Comparison of ENCODE assay signal across 8 cellular contexts in genomic region chr15:90059208-90059985, GRCh38. TPM values are rescaled to one million over a fixed set of nuclear protein-coding genes. Genes with fewer than 3 reads are reported as not detected.
DNase-seq lines count a peak whose midpoint lies in the region; ATAC-seq and TF ChIP-seq lines count a peak whose summit lies in the region.

No MANE protein-coding gene starts in this region.

- no peak overlapping the region for H3K4me2 ChIP-seq in mammary epithelial cell (ENCODE audit: insufficient read depth, low read depth, low read length)

- no peak for TF ChIP-seq CTCF in MCF 10A (IDR thresholded peaks at IDR 0.05; ENCODE audit: unreplicated experiment)
- no peak for TF ChIP-seq CTCF in mammary epithelial cell (conservative IDR thresholded peaks at IDR 0.05 in 1 of 2, IDR thresholded peaks at IDR 0.05 in 1 of 2; ENCODE audit: extremely low read depth in 1 of 2, insufficient read depth in 1 of 2, low read depth in 1 of 2, low read length in 2 of 2)
- TF ChIP-seq CTCF in activated B cell treated with CpG ODN at 0.5 μM for 24 hours (IDR thresholded peaks at IDR 0.05): no peak
- no peak for TF ChIP-seq CTCF in choroid plexus epithelial cell (conservative IDR thresholded peaks at IDR 0.05; ENCODE audit: low read depth, low read length)

- BruUV-seq in MCF 10A (replicated peaks; lab: Mats Ljungman, UMichigan): no TSS peak
- no TSS peak for BruUV-seq in mammary epithelial cell (replicated peaks; lab: Mats Ljungman, UMichigan)

- dilution Hi-C loops in mammary epithelial cell (cut with HindIII; ENCODE audit: low sequenced_read_pairs): no loop called here

- H3K4me3 Mint-ChIP-seq in MCF 10A (ENCODE audit: unreplicated experiment): no peak overlapping the region
- H3K4me3 Mint-ChIP-seq in activated B cell treated with CpG ODN at 0.5 μM for 24 hours: peak overlapping the region; percentile 70
- peak overlapping the region; percentile 52 for H3K4me3 Mint-ChIP-seq in stimulated activated naive CD8-positive, alpha-beta T cell treated with anti-CD3 and anti-CD28 coated beads, Interleukin-15, Interleukin-2, amounts not matched to agents 100 ng/mL and 50 ng/mL, for 24 hours

- 94% methylated on average over 13 of the region's 21 CpGs for WGBS in mammary epithelial cell (ENCODE audit: low coverage, missing lambda C conversion rate)

- in situ Hi-C loops in mammary epithelial cell (cut with MboI; ENCODE audit: low sequenced_read_pairs in 2 of 2): no loop called here

- H3K9me3 ChIP-seq in mammary epithelial cell (replicated peaks; ENCODE audit: insufficient read depth, low read length): no peaks in the 10 kb centered on the region
- no peaks in the 10 kb centered on the region for H3K9me3 ChIP-seq in muscle layer of duodenum (ENCODE audit: control insufficient read depth in 1 of 2, low read length in 2 of 2)

- H3K27ac Mint-ChIP-seq in MCF 10A (ENCODE audit: low read depth, unreplicated experiment): peak overlapping the region; percentile 78
- H3K27ac Mint-ChIP-seq in activated B cell treated with CpG ODN at 0.5 μM for 24 hours: peak overlapping the region; percentile 97
- peak overlapping the region; percentile 93 for H3K27ac Mint-ChIP-seq in stimulated activated naive CD8-positive, alpha-beta T cell treated with anti-CD3 and anti-CD28 coated beads, Interleukin-15, Interleukin-2, amounts not matched to agents 100 ng/mL and 50 ng/mL, for 24 hours

- H3K9me3 Mint-ChIP-seq in MCF 10A (ENCODE audit: unreplicated experiment) (no peaks in the 10 kb centered on the region), activated B cell treated with CpG ODN at 0.5 μM for 24 hours (no peaks in the 10 kb centered on the region)
- H3K9me3 Mint-ChIP-seq in stimulated activated naive CD8-positive, alpha-beta T cell treated with anti-CD3 and anti-CD28 coated beads, Interleukin-15, Interleukin-2, amounts not matched to agents 100 ng/mL and 50 ng/mL, for 24 hours: no peaks in the 10 kb centered on the region

- peaks cover 25% of the 10 kb centered on the region for H3K4me1 Mint-ChIP-seq in MCF 10A (ENCODE audit: insufficient read depth, unreplicated experiment)
- peaks cover 81% of the 10 kb centered on the region for H3K4me1 Mint-ChIP-seq in activated B cell treated with CpG ODN at 0.5 μM for 24 hours
- peaks cover 63% of the 10 kb centered on the region for H3K4me1 Mint-ChIP-seq in stimulated activated naive CD8-positive, alpha-beta T cell treated with anti-CD3 and anti-CD28 coated beads, Interleukin-15, Interleukin-2, amounts not matched to agents 100 ng/mL and 50 ng/mL, for 24 hours (ENCODE audit: low read depth)

- peaks cover 12% of the 10 kb centered on the region for H3K79me2 ChIP-seq in mammary epithelial cell (ENCODE audit: insufficient read depth, low read length)

- no peaks in the 10 kb centered on the region for H4K20me1 ChIP-seq in mammary epithelial cell (ENCODE audit: insufficient read depth, low read length)

- DNase-seq in MCF 10A (ENCODE audit: unreplicated experiment) (peak; percentile 72), mammary epithelial cell (no peak), activated B cell treated with CpG ODN at 0.5 μM for 24 hours (peak; percentile 85), choroid plexus epithelial cell (ENCODE audit: low read depth) (peak; percentile 75), DMS 273 (lab: John Stamatoyannopoulos, UW; ENCODE audit: unreplicated experiment) (no peak)

- CTCF ChIA-PET in MCF 10A (lab: Yijun Ruan, JAX): interaction anchor here (1.2 kb wide), 1 partner anchor 12 kb away, joined by 3 read pairs; no protein-coding TSS in a partner anchor
- CTCF ChIA-PET in mammary epithelial cell (lab: Charles Lee; ENCODE audit: low non-redundant PET): no interaction called here
- CTCF ChIA-PET in activated B cell treated with CpG ODN at 0.5 μM for 24 hours (lab: Charles Lee): interaction anchor here (0.6 to 1.3 kb wide), 3 partner anchors 11 to 161 kb away, joined by 3 to 6 read pairs (median 5); no protein-coding TSS in a partner anchor

- H3K4me3 ChIP-seq in mammary epithelial cell (replicated peaks in 1 of 3; ENCODE audit: insufficient read depth in 1 of 3, low read depth in 2 of 3, low read length in 3 of 3): no peak overlapping the region
- no peak overlapping the region for H3K4me3 ChIP-seq in choroid plexus epithelial cell (ENCODE audit: low read depth, low read length)
- no peak overlapping the region for H3K4me3 ChIP-seq in muscle layer of duodenum (ENCODE audit: low read depth in 1 of 2, low read length in 2 of 2)

- H3K27ac ChIP-seq in mammary epithelial cell (ENCODE audit: insufficient read depth, low read depth, low read length): no peak overlapping the region
- peak overlapping the region; percentile 69 for H3K27ac ChIP-seq in muscle layer of duodenum (ENCODE audit: low read length)

- H3K4me1 ChIP-seq in mammary epithelial cell (ENCODE audit: insufficient read depth, low read length) (peaks cover 19% of the 10 kb centered on the region), muscle layer of duodenum (ENCODE audit: control insufficient read depth in 1 of 2, insufficient read depth in 2 of 2, low read length in 2 of 2) (peaks cover 12 to 37% of the 10 kb centered on the region in 2 donors)

- H3K36me3 ChIP-seq in mammary epithelial cell (ENCODE audit: insufficient read depth, low read length): no peaks in the 10 kb centered on the region
- H3K36me3 ChIP-seq in muscle layer of duodenum (ENCODE audit: control insufficient read depth in 1 of 2, insufficient read depth in 2 of 2, low read length in 2 of 2): no peaks in the 10 kb centered on the region

- POLR2A ChIA-PET in MCF 10A (lab: Yijun Ruan, JAX) (interaction anchor here (0.6 kb wide), 1 partner anchor 49 kb away, joined by 3 read pairs; no protein-coding TSS in a partner anchor), activated B cell treated with CpG ODN at 0.5 μM for 24 hours (lab: Charles Lee) (interaction anchor here (0.6 to 8.1 kb wide), 20 partner anchors 11 to 870 kb away, joined by 3 to 98 read pairs (median 4); partner anchors contain the start of genes AP3S2, CIB1, GDPGP1 and SEMA4B)

- ATAC-seq in HG03520 (IDR thresholded peaks at IDR 0.05; ENCODE audit: unreplicated experiment) (peak; percentile 82), activated B cell treated with CpG ODN at 0.5 μM for 24 hours (ENCODE audit: low read depth) (peak; percentile 84)

- no peaks in the 10 kb centered on the region for H3K27me3 Mint-ChIP-seq in MCF 10A (ENCODE audit: insufficient read depth, unreplicated experiment)
- H3K27me3 Mint-ChIP-seq in activated B cell treated with CpG ODN at 0.5 μM for 24 hours: no peaks in the 10 kb centered on the region
- H3K27me3 Mint-ChIP-seq in stimulated activated naive CD8-positive, alpha-beta T cell treated with anti-CD3 and anti-CD28 coated beads, Interleukin-15, Interleukin-2, amounts not matched to agents 100 ng/mL and 50 ng/mL, for 24 hours: no peaks in the 10 kb centered on the region

- H2AFZ ChIP-seq in mammary epithelial cell (ENCODE audit: low read depth, low read length): no peak overlapping the region

- H3K27me3 ChIP-seq in mammary epithelial cell (ENCODE audit: insufficient read depth, low read length) (no peaks in the 10 kb centered on the region), muscle layer of duodenum (ENCODE audit: low read depth, low read length) (no peaks in the 10 kb centered on the region)

- H3K36me3 Mint-ChIP-seq in MCF 10A (ENCODE audit: insufficient read depth, unreplicated experiment) (peaks cover 7% of the 10 kb centered on the region), activated B cell treated with CpG ODN at 0.5 μM for 24 hours (ENCODE audit: low read depth) (no peaks in the 10 kb centered on the region)
- no peaks in the 10 kb centered on the region for H3K36me3 Mint-ChIP-seq in stimulated activated naive CD8-positive, alpha-beta T cell treated with anti-CD3 and anti-CD28 coated beads, Interleukin-15, Interleukin-2, amounts not matched to agents 100 ng/mL and 50 ng/mL, for 24 hours (ENCODE audit: low read depth)

- H3K9ac ChIP-seq in mammary epithelial cell (ENCODE audit: insufficient read depth, low read length): no peak overlapping the region

- intact Hi-C loops in MCF 10A (cut with micrococcal nuclease): no loop called here
- intact Hi-C loops in mammary epithelial cell (cut with micrococcal nuclease): no loop called here
- intact Hi-C loops in activated B cell treated with CpG ODN at 0.5 μM for 24 hours (cut with micrococcal nuclease): loop anchor here (1.0 to 2.0 kb wide), 5 partner anchors 12 to 57 kb away; no protein-coding TSS in a partner anchor

RNA-seq across cellular contexts. Expression of gene IDH2, which starts 42.9 kb away (rescaled TPM):
- total RNA-seq in MCF 10A (2022) (4.2 and 10.2 TPM in 2 replicates), mammary epithelial cell (10 to 100 TPM; 16.4 to 39.5 TPM), activated B cell treated with CpG ODN at 0.5 μM for 24 hours (49.1 and 51.2 TPM in 2 replicates)
- polyA plus RNA-seq in mammary epithelial cell: 41.3 TPM
- 31.6 TPM for polyA minus RNA-seq in mammary epithelial cell

RNA-seq across cellular contexts. Expression of gene ZNF710, which starts 58.3 kb away (rescaled TPM):
- total RNA-seq in MCF 10A (2022) (27.3 and 32.2 TPM in 2 replicates), mammary epithelial cell (10 to 100 TPM in 1 of 2 donors, 1 to 10 TPM in 1; 9.7 to 18.3 TPM), activated B cell treated with CpG ODN at 0.5 μM for 24 hours (36.2 and 45.5 TPM in 2 replicates)
- polyA plus RNA-seq in mammary epithelial cell: 2.8 TPM
- 16.2 TPM for polyA minus RNA-seq in mammary epithelial cell

Comparison
In these comparisons a context has a peak if more than half of its experiments do, and no peak if none do; other contexts are left out.
1. DNase-seq: peak in MCF 10A (single experiment), activated B cell treated with CpG ODN at 0.5 μM for 24 hours (single experiment) and choroid plexus epithelial cell (single experiment); none in mammary epithelial cell (single experiment) and DMS 273 (single experiment).
2. Peak in every context shown above with its lines, with median percentiles within 50 percentile points of each other: H3K27ac Mint-ChIP-seq.